ENCODE assay signal across 10 cellular contexts in genomic region chr12:10361622-10362021, GRCh38. TPM values are rescaled to one million over a fixed set of nuclear protein-coding genes. Genes with fewer than 3 reads are reported as not detected.
DNase-seq lines count a peak whose midpoint lies in the region; ATAC-seq, FAIRE-seq and TF ChIP-seq lines count a peak whose summit lies in the region.
"Had no signal": no experiment of that assay in that cellular context is flagged by ENCODE, and none has a peak within 500 bp of the region (broad histone marks: within the 10 kb centered on the region; RNA-seq: fewer than 3 reads in every experiment).

No MANE protein-coding gene starts in this region.

- H2AFZ ChIP-seq in HepG2 (ENCODE audit: low read length) = no peak overlapping the region

- WGBS in HepG2 (ENCODE audit: low lambda C conversion rate) = 43% methylated on average over 4 of the region's 4 CpGs
- 51% methylated on average over 4 of the region's 4 CpGs for WGBS in right lobe of liver (ENCODE audit: insufficient coverage, low coverage, low lambda C conversion rate, missing lambda C conversion rate)

- TF ChIP-seq CTCF in HepG2 (CRISPR knock-in tag; IDR thresholded peaks at IDR 0.05) (no peak), right lobe of liver (IDR thresholded peaks at IDR 0.05) (no peak), uterus (IDR thresholded peaks at IDR 0.05) (no peak), endothelial cell (IDR thresholded peaks at IDR 0.05; ENCODE audit: unreplicated experiment) (no peak)

- DNase-seq in HepG2 (ENCODE audit: low spot score) (peak; percentile 10), right lobe of liver (no peak), left kidney (ENCODE audit: low read depth, low spot score) (peak; percentile 69), uterus (no peak), endothelial cell (ENCODE audit: low spot score) (no peak)
- DNase-seq: left ventricle myocardium superior had no signal

- no peaks in the 10 kb centered on the region for H4K20me1 ChIP-seq in HepG2 (ENCODE audit: insufficient read depth, low read length)

- no peaks in the 10 kb centered on the region; a peak in 1 of 5 replicates for H3K27me3 ChIP-seq in HepG2 (ENCODE audit: control insufficient read depth in 1 of 2, insufficient read depth in 2 of 2, low read length in 2 of 2)
- no peaks in the 10 kb centered on the region for H3K27me3 ChIP-seq in right lobe of liver
- H3K27me3 ChIP-seq in uterus = no peaks in the 10 kb centered on the region

- H3K36me3 ChIP-seq in HepG2 (replicated peaks in 1 of 2; ENCODE audit: control insufficient read depth in 1 of 2, insufficient read depth in 2 of 2, low read length in 2 of 2) (no peaks in the 10 kb centered on the region), right lobe of liver (no peaks in the 10 kb centered on the region), uterus (no peaks in the 10 kb centered on the region)

- TF ChIP-seq POLR2A in HepG2 (IDR thresholded peaks at IDR 0.05; ENCODE audit: insufficient read depth in 1 of 2, low read depth in 2 of 2, low read length in 2 of 2) (no peak), right lobe of liver (IDR thresholded peaks at IDR 0.05) (no peak), uterus (IDR thresholded peaks at IDR 0.05) (no peak)

- no peak overlapping the region for H3K9ac ChIP-seq in HepG2 (ENCODE audit: insufficient read depth, low read depth, low read length)

- no peaks in the 10 kb centered on the region for H3K27me3 Mint-ChIP-seq in endothelial cell (ENCODE audit: unreplicated experiment)

- peaks cover 4% of the 10 kb centered on the region for H3K36me3 Mint-ChIP-seq in endothelial cell (ENCODE audit: low read depth, unreplicated experiment)

- intact Hi-C loops in HepG2 (cut with micrococcal nuclease; ENCODE audit: unreplicated experiment) (no loop called here), right lobe of liver (cut with DNase I) (no loop called here), uterus (cut with DNase I; ENCODE audit: low total_unique reads) (loop anchor here (10.0 kb wide), 1 partner anchor 147 kb away; the partner anchor contains the start of gene GABARAPL1)

- no peak for FAIRE-seq in HepG2 (lab: Jason Lieb, UNC)
- FAIRE-seq: urothelium cell line had no signal

- POLR2A ChIA-PET in HepG2 (lab: Yijun Ruan, JAX) = no interaction called here

- in situ Hi-C loops in HepG2 (cut with HindIII; ENCODE audit: extremely low pct_ligation_motif_present, low pct_unique_long_range_greater_than_20kb) = no loop called here

- H3K27ac Mint-ChIP-seq in endothelial cell (ENCODE audit: unreplicated experiment) = no peak overlapping the region

- BruUV-seq in HepG2 (replicated peaks; lab: Mats Ljungman, UMichigan) = no TSS peak

- H3K79me2 ChIP-seq in HepG2 (ENCODE audit: insufficient read depth, low read length) = no peaks in the 10 kb centered on the region

- H3K4me1 Mint-ChIP-seq in endothelial cell (ENCODE audit: unreplicated experiment) = peaks cover 12% of the 10 kb centered on the region

- no peaks in the 10 kb centered on the region for H3K9me3 Mint-ChIP-seq in endothelial cell (ENCODE audit: unreplicated experiment)

- H3K27ac ChIP-seq in HepG2 (ENCODE audit: extremely low read length, insufficient read depth, low read length) (no peak overlapping the region), right lobe of liver (no peak overlapping the region), angular gyrus (ENCODE audit: low read depth, low read length) (peak overlapping the region; percentile 51), uterus (peak overlapping the region; percentile 94 to 98)

- no peak overlapping the region for H3K4me3 Mint-ChIP-seq in endothelial cell (ENCODE audit: unreplicated experiment)

- H3K4me2 ChIP-seq in HepG2 (ENCODE audit: low read depth, low read length) = no peak overlapping the region

- H3K9me3 ChIP-seq in HepG2 (ENCODE audit: low read length) = no peaks in the 10 kb centered on the region
- no peaks in the 10 kb centered on the region for H3K9me3 ChIP-seq in right lobe of liver
- H3K9me3 ChIP-seq in uterus = no peaks in the 10 kb centered on the region

- no peak for TF ChIP-seq RAD21 in HepG2 (CRISPR knock-in tag; IDR thresholded peaks at IDR 0.05)

- peaks cover 23% of the 10 kb centered on the region for H3K4me1 ChIP-seq in HepG2 (ENCODE audit: insufficient read depth, low read length)
- H3K4me1 ChIP-seq in right lobe of liver = peaks cover 0 to 5% (median 0%) of the 10 kb centered on the region in 4 donors
- H3K4me1 ChIP-seq in uterus = peaks cover 0 to 6% of the 10 kb centered on the region in 2 donors

- no peak for TF ChIP-seq EP300 in HepG2 (IDR thresholded peaks at IDR 0.05; ENCODE audit: low read depth in 2 of 2, low read length in 2 of 2)
- no peak for TF ChIP-seq EP300 in HepG2 (CRISPR knock-in tag; IDR thresholded peaks at IDR 0.05; ENCODE audit: borderline replicate concordance)

- CTCF ChIA-PET in HepG2 (lab: Yijun Ruan, JAX; ENCODE audit: low intra/inter-chr PET ratio, low total read pairs) = no interaction called here

- no peak overlapping the region for H3K4me3 ChIP-seq in HepG2 (replicated peaks in 1 of 3; ENCODE audit: insufficient read depth in 1 of 3, low read depth in 2 of 3, low read length in 3 of 3)
- H3K4me3 ChIP-seq in right lobe of liver = no peak overlapping the region
- no peak overlapping the region for H3K4me3 ChIP-seq in uterus

- no peak for ATAC-seq in HepG2
- ATAC-seq in right lobe of liver = no peak
- no peak for ATAC-seq in HG03354 (IDR thresholded peaks at IDR 0.05; ENCODE audit: poor library complexity, severe bottlenecking, unreplicated experiment)
- ATAC-seq in HG02840 (IDR thresholded peaks at IDR 0.05; ENCODE audit: low FRiP score, unreplicated experiment) = no peak
- ATAC-seq: left ventricle myocardium superior had no signal

RNA-seq across cellular contexts. Expression of gene KLRK1, which starts 28.2 kb away (rescaled TPM):
- total RNA-seq in HepG2 (2016; rRNA removed; fragmentation: Illumina TruSeq; extraction: Trizol) (not detected in 2 replicates), right lobe of liver (1 to 10 TPM in 3 of 6 experiments, under 1 TPM in 3; 0.24 to 1.5 (median 1.0) TPM), uterus (1 to 10 TPM in 1 of 4 donors, under 1 TPM in 2, not detected in 1; 0.76 to 2.9 (median 0.76) TPM), endothelial cell (ENCODE audit: unreplicated experiment) (not detected)
- total RNA-seq in HepG2 (2016; cell fraction: cytosol; rRNA removed; fragmentation: Illumina TruSeq; extraction: Trizol; ENCODE audit: low read depth) = not detected in 2 replicates
- total RNA-seq in HepG2 (2016; cell fraction: insoluble cytoplasmic fraction; rRNA removed; fragmentation: Illumina TruSeq; extraction: Trizol) = not detected in 2 replicates
- total RNA-seq in HepG2 (2016; cell fraction: membrane; rRNA removed; fragmentation: Illumina TruSeq; extraction: Trizol) = not detected in 2 replicates
- not detected in 2 replicates for total RNA-seq in HepG2 (2016; cell fraction: nucleus; rRNA removed; fragmentation: Illumina TruSeq; extraction: Trizol)
- 0.07 TPM in 1 of 2 replicates, not detected in the other for polyA plus RNA-seq in HepG2 (2011; rRNA removed)
- 0.04 TPM in 1 of 2 replicates, not detected in the other for polyA plus RNA-seq in HepG2 (2011; cell fraction: cytosol; rRNA removed)
- polyA plus RNA-seq in HepG2 (2011; cell fraction: nucleus; rRNA removed) = 0.13 and 0.29 TPM in 2 replicates
- 0.09 TPM in 1 of 2 replicates, not detected in the other for polyA plus RNA-seq in HepG2 (2012)
- not detected in 2 replicates for polyA plus RNA-seq in HepG2 (2016; cell fraction: cytosol; fragmentation: Illumina TruSeq; extraction: Trizol; ENCODE audit: low read depth)
- polyA plus RNA-seq in HepG2 (2016; cell fraction: insoluble cytoplasmic fraction; fragmentation: Illumina TruSeq; extraction: Trizol; ENCODE audit: low read depth) = not detected in 2 replicates
- polyA plus RNA-seq in HepG2 (2016; cell fraction: membrane; fragmentation: Illumina TruSeq; extraction: Trizol; ENCODE audit: low read depth) = not detected in 2 replicates
- not detected in 2 replicates for polyA plus RNA-seq in HepG2 (2016; cell fraction: nucleus; fragmentation: Illumina TruSeq; extraction: Trizol; ENCODE audit: insufficient read depth, low read depth)
- 72.8 TPM in 1 of 2 replicates, not detected in the other for polyA minus RNA-seq in HepG2 (2011; rRNA and poly(A)+ RNA removed; ENCODE audit: low replicate concordance)
- not detected in 2 replicates for polyA minus RNA-seq in HepG2 (2011; cell fraction: cytosol; rRNA and poly(A)+ RNA removed)
- not detected in 2 replicates for polyA minus RNA-seq in HepG2 (2011; cell fraction: nucleus; rRNA and poly(A)+ RNA removed)
- total RNA-seq: left ventricle myocardium superior had no signal

RNA-seq across cellular contexts. Expression of gene KLRC4, which starts 47.9 kb away (rescaled TPM):
- total RNA-seq in HepG2 (2016; rRNA removed; fragmentation: Illumina TruSeq; extraction: Trizol) (not detected in 2 replicates), right lobe of liver (under 1 TPM in 1 of 6 experiments, not detected in 5; 0.39 TPM), uterus (1 to 10 TPM in 1 of 4 donors, under 1 TPM in 1, not detected in 2; 0.85 to 1.8 TPM), endothelial cell (ENCODE audit: unreplicated experiment) (not detected)
- total RNA-seq in HepG2 (2016; cell fraction: cytosol; rRNA removed; fragmentation: Illumina TruSeq; extraction: Trizol; ENCODE audit: low read depth) = not detected in 2 replicates
- not detected in 2 replicates for total RNA-seq in HepG2 (2016; cell fraction: insoluble cytoplasmic fraction; rRNA removed; fragmentation: Illumina TruSeq; extraction: Trizol)
- total RNA-seq in HepG2 (2016; cell fraction: membrane; rRNA removed; fragmentation: Illumina TruSeq; extraction: Trizol) = not detected in 2 replicates
- total RNA-seq in HepG2 (2016; cell fraction: nucleus; rRNA removed; fragmentation: Illumina TruSeq; extraction: Trizol) = not detected in 2 replicates
- 0.09 TPM in 1 of 2 replicates, not detected in the other for polyA plus RNA-seq in HepG2 (2011; rRNA removed)
- polyA plus RNA-seq in HepG2 (2011; cell fraction: cytosol; rRNA removed) = not detected in 2 replicates
- polyA plus RNA-seq in HepG2 (2011; cell fraction: nucleus; rRNA removed) = 0.19 TPM in 1 of 2 replicates, not detected in the other
- polyA plus RNA-seq in HepG2 (2012) = not detected in 2 replicates
- not detected in 2 replicates for polyA plus RNA-seq in HepG2 (2016; cell fraction: cytosol; fragmentation: Illumina TruSeq; extraction: Trizol; ENCODE audit: low read depth)
- polyA plus RNA-seq in HepG2 (2016; cell fraction: insoluble cytoplasmic fraction; fragmentation: Illumina TruSeq; extraction: Trizol; ENCODE audit: low read depth) = not detected in 2 replicates
- not detected in 2 replicates for polyA plus RNA-seq in HepG2 (2016; cell fraction: membrane; fragmentation: Illumina TruSeq; extraction: Trizol; ENCODE audit: low read depth)
- polyA plus RNA-seq in HepG2 (2016; cell fraction: nucleus; fragmentation: Illumina TruSeq; extraction: Trizol; ENCODE audit: insufficient read depth, low read depth) = not detected in 2 replicates
- 3.4 TPM in 1 of 2 replicates, not detected in the other for polyA minus RNA-seq in HepG2 (2011; rRNA and poly(A)+ RNA removed; ENCODE audit: low replicate concordance)
- polyA minus RNA-seq in HepG2 (2011; cell fraction: cytosol; rRNA and poly(A)+ RNA removed) = not detected in 2 replicates
- 0.50 and 0.90 TPM in 2 replicates for polyA minus RNA-seq in HepG2 (2011; cell fraction: nucleus; rRNA and poly(A)+ RNA removed)
- total RNA-seq: left ventricle myocardium superior had no signal

RNA-seq across cellular contexts. Expression of gene KLRD1, which starts 54.0 kb away (rescaled TPM):
- total RNA-seq in HepG2 (2016; rRNA removed; fragmentation: Illumina TruSeq; extraction: Trizol) = not detected in 2 replicates
- not detected in 2 replicates for total RNA-seq in HepG2 (2016; cell fraction: cytosol; rRNA removed; fragmentation: Illumina TruSeq; extraction: Trizol; ENCODE audit: low read depth)
- not detected in 2 replicates for total RNA-seq in HepG2 (2016; cell fraction: insoluble cytoplasmic fraction; rRNA removed; fragmentation: Illumina TruSeq; extraction: Trizol)
- not detected in 2 replicates for total RNA-seq in HepG2 (2016; cell fraction: membrane; rRNA removed; fragmentation: Illumina TruSeq; extraction: Trizol)
- total RNA-seq in HepG2 (2016; cell fraction: nucleus; rRNA removed; fragmentation: Illumina TruSeq; extraction: Trizol) = not detected in 2 replicates
- polyA plus RNA-seq in HepG2 (2011; rRNA removed) = 0.01 TPM in 2 replicates
- polyA plus RNA-seq in HepG2 (2011; cell fraction: cytosol; rRNA removed) = 0.01 TPM in 1 of 2 replicates, not detected in the other
- polyA plus RNA-seq in HepG2 (2011; cell fraction: nucleus; rRNA removed) = 0.02 TPM in 1 of 2 replicates, not detected in the other
- 0.08 TPM in 1 of 2 replicates, not detected in the other for polyA plus RNA-seq in HepG2 (2012)
- polyA plus RNA-seq in HepG2 (2016; cell fraction: cytosol; fragmentation: Illumina TruSeq; extraction: Trizol; ENCODE audit: low read depth) = not detected in 2 replicates
- polyA plus RNA-seq in HepG2 (2016; cell fraction: insoluble cytoplasmic fraction; fragmentation: Illumina TruSeq; extraction: Trizol; ENCODE audit: low read depth) = not detected in 2 replicates
- not detected in 2 replicates for polyA plus RNA-seq in HepG2 (2016; cell fraction: membrane; fragmentation: Illumina TruSeq; extraction: Trizol; ENCODE audit: low read depth)
- not detected in 2 replicates for polyA plus RNA-seq in HepG2 (2016; cell fraction: nucleus; fragmentation: Illumina TruSeq; extraction: Trizol; ENCODE audit: insufficient read depth, low read depth)
- 0.02 TPM in 1 of 2 replicates, not detected in the other for polyA minus RNA-seq in HepG2 (2011; rRNA and poly(A)+ RNA removed; ENCODE audit: low replicate concordance)
- not detected in 2 replicates for polyA minus RNA-seq in HepG2 (2011; cell fraction: cytosol; rRNA and poly(A)+ RNA removed)
- polyA minus RNA-seq in HepG2 (2011; cell fraction: nucleus; rRNA and poly(A)+ RNA removed) = 0.26 and 0.37 TPM in 2 replicates
- total RNA-seq in right lobe of liver = 1 to 10 TPM in 3 of 6 experiments, under 1 TPM in 3; 0.68 to 2.3 (median 1.1) TPM
- 1 to 10 TPM in 2 of 4 donors, under 1 TPM in 2; under 0.01 to 4.1 (median 2.1) TPM for total RNA-seq in uterus
- total RNA-seq in endothelial cell (ENCODE audit: unreplicated experiment) = 0.49 TPM

RNA-seq across cellular contexts. Expression of gene KLRC3, which starts 58.8 kb away (rescaled TPM):
- total RNA-seq in HepG2 (2016; rRNA removed; fragmentation: Illumina TruSeq; extraction: Trizol) = not detected in 2 replicates
- total RNA-seq in HepG2 (2016; cell fraction: cytosol; rRNA removed; fragmentation: Illumina TruSeq; extraction: Trizol; ENCODE audit: low read depth) = not detected in 2 replicates
- not detected in 2 replicates for total RNA-seq in HepG2 (2016; cell fraction: insoluble cytoplasmic fraction; rRNA removed; fragmentation: Illumina TruSeq; extraction: Trizol)
- total RNA-seq in HepG2 (2016; cell fraction: membrane; rRNA removed; fragmentation: Illumina TruSeq; extraction: Trizol) = not detected in 2 replicates
- not detected in 2 replicates for total RNA-seq in HepG2 (2016; cell fraction: nucleus; rRNA removed; fragmentation: Illumina TruSeq; extraction: Trizol)
- not detected in 2 replicates for polyA plus RNA-seq in HepG2 (2011; rRNA removed)
- not detected in 2 replicates for polyA plus RNA-seq in HepG2 (2011; cell fraction: cytosol; rRNA removed)
- polyA plus RNA-seq in HepG2 (2011; cell fraction: nucleus; rRNA removed) = not detected in 2 replicates
- polyA plus RNA-seq in HepG2 (2012) = not detected in 2 replicates
- not detected in 2 replicates for polyA plus RNA-seq in HepG2 (2016; cell fraction: cytosol; fragmentation: Illumina TruSeq; extraction: Trizol; ENCODE audit: low read depth)
- not detected in 2 replicates for polyA plus RNA-seq in HepG2 (2016; cell fraction: insoluble cytoplasmic fraction; fragmentation: Illumina TruSeq; extraction: Trizol; ENCODE audit: low read depth)
- not detected in 2 replicates for polyA plus RNA-seq in HepG2 (2016; cell fraction: membrane; fragmentation: Illumina TruSeq; extraction: Trizol; ENCODE audit: low read depth)
- polyA plus RNA-seq in HepG2 (2016; cell fraction: nucleus; fragmentation: Illumina TruSeq; extraction: Trizol; ENCODE audit: insufficient read depth, low read depth) = not detected in 2 replicates
- 5.8 TPM in 1 of 2 replicates, not detected in the other for polyA minus RNA-seq in HepG2 (2011; rRNA and poly(A)+ RNA removed; ENCODE audit: low replicate concordance)
- polyA minus RNA-seq in HepG2 (2011; cell fraction: cytosol; rRNA and poly(A)+ RNA removed) = not detected in 2 replicates
- not detected in 2 replicates for polyA minus RNA-seq in HepG2 (2011; cell fraction: nucleus; rRNA and poly(A)+ RNA removed)
- not detected for total RNA-seq in right lobe of liver
- total RNA-seq in uterus = 1 to 10 TPM in 1 of 4 donors, not detected in 3; 1.8 TPM
- not detected for total RNA-seq in endothelial cell (ENCODE audit: unreplicated experiment)
- total RNA-seq: left ventricle myocardium superior had no signal

Comparison
In these comparisons a context has a peak if more than half of its experiments do, and no peak if none do; other contexts are left out.
1. DNase-seq: peak in HepG2 (single experiment) and left kidney (single experiment); none in right lobe of liver (0 of 3), uterus (0 of 2) and endothelial cell (single experiment).
2. H3K27ac ChIP-seq: peak in angular gyrus (single experiment) and uterus (2 of 2); none in HepG2 (single experiment) and right lobe of liver (0 of 3).